ENCODE assay signal across 1 cellular context in genomic region chr20:36234771-36235320, GRCh38.
TF ChIP-seq lines count a peak whose summit lies in the region.

No MANE protein-coding gene starts in this region.

TF ChIP-seq in HepG2, 621 proteins besides CTCF, POLR2A, EP300 and RAD21 (continued from another document):
- TF ChIP-seq PRMT3 (CRISPR knock-in tag; IDR thresholded peaks at IDR 0.05; ENCODE audit: borderline replicate concordance, low read depth) (no peak), PRDM10 (CRISPR knock-in tag; IDR thresholded peaks at IDR 0.05; ENCODE audit: low read depth) (no peak), CREBL2 (CRISPR knock-in tag; IDR thresholded peaks at IDR 0.05; ENCODE audit: borderline replicate concordance) (no peak), USF2 (IDR thresholded peaks at IDR 0.05; ENCODE audit: low read depth, low read length) (peak; percentile 19; the same call in 1 of the 2 replicates), USF2 (CRISPR knock-in tag; IDR thresholded peaks at IDR 0.05; ENCODE audit: borderline replicate concordance) (no peak), POGZ (CRISPR knock-in tag; IDR thresholded peaks at IDR 0.05) (no peak), ZNF629 (CRISPR knock-in tag; conservative IDR thresholded peaks at IDR 0.05) (peak; percentile 50; the same call in 1 of the 2 replicates), HNF4A (CRISPR knock-in tag; IDR thresholded peaks at IDR 0.05) (no peak), ATAD3A (CRISPR knock-in tag; IDR thresholded peaks at IDR 0.05) (no peak), MED13 (CRISPR knock-in tag; IDR thresholded peaks at IDR 0.05) (no peak), ZBTB34 (CRISPR knock-in tag; IDR thresholded peaks at IDR 0.05) (no peak), RBM22 (optimal IDR thresholded peaks at IDR 0.05; ENCODE audit: low read length) (no peak), ZBTB39 (CRISPR knock-in tag; IDR thresholded peaks at IDR 0.05) (no peak), MAFK (conservative IDR thresholded peaks at IDR 0.05 in 1 of 2, IDR thresholded peaks at IDR 0.05 in 1 of 2; ENCODE audit: low read length in 2 of 2) (no peak), BCL3 (CRISPR knock-in tag; IDR thresholded peaks at IDR 0.05) (0 out of 2 replicates have a peak, but pooled peaks have one; percentile 31), ZNF766 (CRISPR knock-in tag; IDR thresholded peaks at IDR 0.05; ENCODE audit: borderline replicate concordance) (no peak)
